Comparison of ENCODE assay signal across 8 cellular contexts in the genomic region with DNA sequence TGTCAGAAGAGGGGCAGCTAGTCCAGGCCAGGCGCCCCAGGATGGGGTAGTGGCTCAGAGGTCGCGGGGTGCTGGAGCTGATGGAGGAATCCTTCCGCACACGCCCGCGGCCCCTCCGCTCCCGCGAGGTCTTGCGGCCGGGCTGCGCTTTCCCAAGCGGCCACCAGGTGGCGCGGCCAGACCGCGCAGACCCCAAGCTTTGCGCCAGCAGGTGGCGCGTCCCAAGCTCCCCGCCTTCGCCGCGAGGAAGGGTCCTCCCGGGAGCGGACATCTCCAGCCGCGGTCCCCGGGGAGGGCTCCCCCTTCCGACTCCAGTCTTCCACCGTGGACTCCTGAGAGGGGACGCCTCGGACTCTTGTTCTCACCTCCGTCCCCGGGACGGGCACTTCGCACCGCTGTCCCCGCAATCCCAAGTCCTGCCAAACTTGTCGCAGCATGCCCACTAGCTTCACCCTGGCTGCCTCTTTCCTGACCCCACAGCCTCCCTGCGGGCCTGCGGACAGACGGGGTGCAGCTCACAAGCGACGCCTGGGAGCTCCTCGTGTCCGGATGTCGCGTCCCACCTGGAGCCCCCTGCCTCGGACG. TPM values are rescaled to one million over a fixed set of nuclear protein-coding genes. Genes with fewer than 3 reads are reported as not detected.
DNase-seq lines count a peak whose midpoint lies in the region; ATAC-seq, FAIRE-seq and TF ChIP-seq lines count a peak whose summit lies in the region.

No MANE protein-coding gene starts in this region.

- peak overlapping the region; percentile 92 for H3K4me2 ChIP-seq in keratinocyte (ENCODE audit: control insufficient read depth, extremely low read depth, insufficient read depth, low read depth, low read length)

- no peaks in the 10 kb centered on the region for H3K36me3 ChIP-seq in keratinocyte (ENCODE audit: control insufficient read depth in 2 of 2, extremely low read depth in 1 of 2, insufficient read depth in 2 of 2, low read length in 2 of 2)

- peak; percentile 23 for DNase-seq in HFFc6
- peak; percentile 10 for DNase-seq in NCI-H1092 treated with DMSO at 0.1 percent for 48 hours (lab: John Stamatoyannopoulos, UW)
- DNase-seq in activated B cell treated with CpG ODN at 0.5 μM for 24 hours: peak; percentile 72
- DNase-seq in caudate nucleus (lab: John Stamatoyannopoulos, UW): peak in 50 of 61 donors; percentile 1 to 71 (median 28)
- DNase-seq in keratinocyte (ENCODE audit: low read depth, low spot score): no peak
- DNase-seq in stimulated activated CD4-positive, alpha-beta T cell treated with anti-CD3 and anti-CD28 coated beads, Interleukin-15, amount 100 ng/mL, for 1 hour (ENCODE audit: low read depth in 1 of 2, low spot score in 1 of 2): peak; percentile 35 to 62
- DNase-seq in NCI-H128 (lab: John Stamatoyannopoulos, UW; ENCODE audit: unreplicated experiment): no peak

- H3K36me3 Mint-ChIP-seq in HFFc6 (ENCODE audit: low read depth) (no peaks in the 10 kb centered on the region), activated B cell treated with CpG ODN at 0.5 μM for 24 hours (ENCODE audit: low read depth) (no peaks in the 10 kb centered on the region)

- H4K20me1 ChIP-seq in keratinocyte (ENCODE audit: control insufficient read depth, extremely low read depth, insufficient read depth, low read length): no peaks in the 10 kb centered on the region

- dilution Hi-C loops in keratinocyte (cut with MboI; ENCODE audit: extremely low pct_ligation_motif_present, low sequenced_read_pairs): no loop called here

- H3K4me3 Mint-ChIP-seq in HFFc6: peak overlapping the region; percentile 78
- H3K4me3 Mint-ChIP-seq in activated B cell treated with CpG ODN at 0.5 μM for 24 hours: peak overlapping the region; percentile 66

- peak; percentile 100 for TF ChIP-seq CTCF in GM12872 (IDR thresholded peaks at IDR 0.05; ENCODE audit: insufficient read depth, low read depth, low read length)
- TF ChIP-seq CTCF in HFFc6 (IDR thresholded peaks at IDR 0.05): peak; percentile 100
- peak; percentile 96 for TF ChIP-seq CTCF in activated B cell treated with CpG ODN at 0.5 μM for 24 hours (IDR thresholded peaks at IDR 0.05)
- peak; percentile 91 to 100 (median 93) for TF ChIP-seq CTCF in keratinocyte (optimal IDR thresholded peaks at IDR 0.05 in 1 of 3, IDR thresholded peaks at IDR 0.05 in 1 of 3, conservative IDR thresholded peaks at IDR 0.05 in 1 of 3; ENCODE audit: extremely low read depth in 1 of 3, insufficient read depth in 2 of 3, low read length in 3 of 3)

- H3K9me1 ChIP-seq in keratinocyte (ENCODE audit: control insufficient read depth, extremely low read depth, insufficient read depth, low read length): no peaks in the 10 kb centered on the region

- H3K27ac ChIP-seq in caudate nucleus (ENCODE audit: low read depth, low read length): no peak overlapping the region
- H3K27ac ChIP-seq in keratinocyte (ENCODE audit: control insufficient read depth, insufficient read depth, low read length): no peak overlapping the region

- peaks cover 9% of the 10 kb centered on the region for H3K4me1 ChIP-seq in keratinocyte (ENCODE audit: control insufficient read depth, extremely low read depth, insufficient read depth, low read length)

- intact Hi-C loops in activated B cell treated with CpG ODN at 0.5 μM for 24 hours (cut with micrococcal nuclease): loop anchor here (1.0 kb wide), 1 partner anchor 104 kb away; no protein-coding TSS in a partner anchor

- H3K27ac Mint-ChIP-seq in HFFc6 (no peak overlapping the region), activated B cell treated with CpG ODN at 0.5 μM for 24 hours (no peak overlapping the region)

- peaks cover 26% of the 10 kb centered on the region for H3K27me3 Mint-ChIP-seq in HFFc6 (ENCODE audit: insufficient read depth)
- H3K27me3 Mint-ChIP-seq in activated B cell treated with CpG ODN at 0.5 μM for 24 hours: peaks cover 23% of the 10 kb centered on the region

- CTCF ChIA-PET in activated B cell treated with CpG ODN at 0.5 μM for 24 hours (lab: Charles Lee): interaction anchor here (0.5 to 4.0 kb wide), 21 partner anchors 9 to 1026 kb away, joined by 3 to 91 read pairs (median 4); no protein-coding TSS in a partner anchor

- peaks cover 23% of the 10 kb centered on the region for H3K27me3 ChIP-seq in keratinocyte (ENCODE audit: control insufficient read depth, extremely low read depth, insufficient read depth, low read length)

- H3K4me1 Mint-ChIP-seq in HFFc6 (ENCODE audit: low read depth) (no peaks in the 10 kb centered on the region), activated B cell treated with CpG ODN at 0.5 μM for 24 hours (peaks cover 5% of the 10 kb centered on the region)

- peak overlapping the region; percentile 55 to 68 (median 55) for H3K4me3 ChIP-seq in keratinocyte (ENCODE audit: control insufficient read depth in 2 of 3, extremely low read depth in 1 of 3, insufficient read depth in 2 of 3, low read depth in 1 of 3, low read length in 3 of 3)

- peak; percentile 90 for ATAC-seq in activated B cell treated with CpG ODN at 0.5 μM for 24 hours (ENCODE audit: low read depth)

- no peaks in the 10 kb centered on the region for H3K9me3 ChIP-seq in keratinocyte (ENCODE audit: control insufficient read depth, low read depth, low read length)

- peak overlapping the region; percentile 70 for H2AFZ ChIP-seq in keratinocyte (ENCODE audit: control insufficient read depth, low read length)

- peak overlapping the region; percentile 18 for H3K9ac ChIP-seq in keratinocyte (ENCODE audit: control insufficient read depth, extremely low read depth, insufficient read depth, low read length)

- H3K9me3 Mint-ChIP-seq in HFFc6 (peaks cover 6% of the 10 kb centered on the region; the same call in 1 of the 2 replicates), activated B cell treated with CpG ODN at 0.5 μM for 24 hours (peaks cover 8% of the 10 kb centered on the region)

- H3K79me2 ChIP-seq in keratinocyte (ENCODE audit: control insufficient read depth, insufficient read depth, low read length): no peaks in the 10 kb centered on the region

- FAIRE-seq in keratinocyte (lab: Jason Lieb, UNC): no peak

- POLR2A ChIA-PET in activated B cell treated with CpG ODN at 0.5 μM for 24 hours (lab: Charles Lee): interaction anchor here (0.7 kb wide), 1 partner anchor 102 kb away, joined by 4 read pairs; no protein-coding TSS in a partner anchor

RNA-seq across cellular contexts. Expression of a gene that starts 19.4 kb away (rescaled TPM):
- not detected for total RNA-seq in HFFc6 (2021; fragmentation: NEBNext Ultra II Directional; extraction: Animal tissue kit (Norgen Biotek cat#: 25700))
- total RNA-seq in activated B cell treated with CpG ODN at 0.5 μM for 24 hours: not detected in 2 replicates
- not detected in 3 replicates for polyA plus RNA-seq in keratinocyte
- not detected for polyA plus RNA-seq in keratinocyte (2011; ENCODE audit: low read depth)
- polyA plus RNA-seq in keratinocyte (2011; cell fraction: cytosol; rRNA removed): not detected in 2 replicates
- not detected in 2 replicates for polyA plus RNA-seq in keratinocyte (2011; cell fraction: nucleus; rRNA removed)
- polyA plus RNA-seq in keratinocyte (2012; ENCODE audit: low replicate concordance): not detected in 2 replicates
- not detected in 3 replicates for polyA minus RNA-seq in keratinocyte
- polyA minus RNA-seq in keratinocyte (2011; cell fraction: cytosol; rRNA and poly(A)+ RNA removed): not detected
- not detected in 2 replicates for polyA minus RNA-seq in keratinocyte (2011; cell fraction: nucleus; rRNA and poly(A)+ RNA removed)

RNA-seq across cellular contexts. Expression of a gene that starts 24.2 kb away (rescaled TPM):
- total RNA-seq in HFFc6 (2021; fragmentation: NEBNext Ultra II Directional; extraction: Animal tissue kit (Norgen Biotek cat#: 25700)): not detected
- not detected in 2 replicates for total RNA-seq in activated B cell treated with CpG ODN at 0.5 μM for 24 hours
- polyA plus RNA-seq in keratinocyte: not detected in 3 replicates
- polyA plus RNA-seq in keratinocyte (2011; ENCODE audit: low read depth): not detected
- polyA plus RNA-seq in keratinocyte (2011; cell fraction: cytosol; rRNA removed): not detected in 2 replicates
- not detected in 2 replicates for polyA plus RNA-seq in keratinocyte (2011; cell fraction: nucleus; rRNA removed)
- polyA plus RNA-seq in keratinocyte (2012; ENCODE audit: low replicate concordance): not detected in 2 replicates
- polyA minus RNA-seq in keratinocyte: not detected in 3 replicates
- polyA minus RNA-seq in keratinocyte (2011; cell fraction: cytosol; rRNA and poly(A)+ RNA removed): not detected
- polyA minus RNA-seq in keratinocyte (2011; cell fraction: nucleus; rRNA and poly(A)+ RNA removed): not detected in 2 replicates

Comparison
In these comparisons a context has a peak if more than half of its experiments do, and no peak if none do; other contexts are left out.
1. DNase-seq: peak in HFFc6 (single experiment), NCI-H1092 treated with DMSO at 0.1 percent for 48 hours (single experiment), activated B cell treated with CpG ODN at 0.5 μM for 24 hours (single experiment), caudate nucleus (50 of 61) and stimulated activated CD4-positive, alpha-beta T cell treated with anti-CD3 and anti-CD28 coated beads, Interleukin-15, amount 100 ng/mL, for 1 hour (2 of 2); none in keratinocyte (single experiment) and NCI-H128 (single experiment).
2. Peak in every context shown above with its lines, with median percentiles within 50 percentile points of each other: CTCF ChIP-seq.